23 cellular contexts compared by ENCODE assay signal in the genomic region with DNA sequence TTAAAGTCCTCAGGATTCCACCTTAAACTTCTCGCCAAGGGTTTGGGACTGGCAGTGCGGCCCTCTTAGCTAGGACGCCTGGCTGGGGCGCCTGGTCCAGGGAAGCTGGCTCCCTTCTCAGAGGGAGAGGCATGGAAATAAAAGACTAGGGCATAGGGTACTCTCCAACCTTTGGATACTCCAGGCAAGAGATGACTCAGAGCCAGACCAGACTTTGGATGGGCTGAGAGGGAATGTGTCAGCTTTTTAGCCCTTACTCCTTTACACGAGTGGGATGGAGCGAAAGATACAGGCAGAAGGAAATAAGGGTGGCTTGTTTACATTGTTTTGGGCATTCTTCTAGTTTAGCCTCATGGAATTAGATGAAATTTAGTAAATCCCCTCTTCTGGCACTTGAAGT. TPM values are rescaled to one million over a fixed set of nuclear protein-coding genes. Genes with fewer than 3 reads are reported as not detected.
A peak's percentile ranks its signal among the peaks of the same experiment; 100 is the strongest.
DNase-seq lines count a peak whose midpoint lies in the region; FAIRE-seq and TF ChIP-seq lines count a peak whose summit lies in the region.
"Had no signal": no experiment of that assay in that cellular context is flagged by ENCODE, and none has a peak within 500 bp of the region (broad histone marks: within the 10 kb centered on the region; RNA-seq: fewer than 3 reads in every experiment).

No MANE protein-coding gene starts in this region.

- H3K27me3 ChIP-seq in adipocyte (replicated peaks; ENCODE audit: control insufficient read depth, insufficient read depth, low read length) (no peaks in the 10 kb centered on the region), small intestine (ENCODE audit: control insufficient read depth in 2 of 2, insufficient read depth in 2 of 2, low read length in 2 of 2) (no peaks in the 10 kb centered on the region)
- H3K27me3 ChIP-seq: heart left ventricle, upper lobe of left lung had no signal

- WGBS in small intestine, 3 donors: 70 to 86% (median 84%) methylated on average over 6 of the region's 6 CpGs

- no peak overlapping the region for H3K27ac ChIP-seq in small intestine (ENCODE audit: low read depth in 1 of 2, low read length in 1 of 2)
- H3K27ac ChIP-seq: 22Rv1, heart left ventricle, upper lobe of left lung had no signal

- H3K36me3 ChIP-seq in adipocyte (ENCODE audit: control insufficient read depth, insufficient read depth, low read length, severe bottlenecking): no peaks in the 10 kb centered on the region
- no peaks in the 10 kb centered on the region for H3K36me3 ChIP-seq in small intestine (ENCODE audit: control insufficient read depth in 2 of 2, insufficient read depth in 2 of 2, low read length in 2 of 2)
- H3K36me3 ChIP-seq: heart left ventricle, upper lobe of left lung had no signal

- DNase-seq in DMS53 (lab: John Stamatoyannopoulos, UW) (peak; percentile 14), DMS53 treated with DMSO at 0.1 percent for 48 hours (lab: John Stamatoyannopoulos, UW; ENCODE audit: unreplicated experiment) (no peak), adipocyte (ENCODE audit: low read depth) (peak; percentile 51), fibroblast of villous mesenchyme (ENCODE audit: low read depth) (peak; percentile 34), small intestine (peak; percentile 54), Kasumi-1 (lab: John Stamatoyannopoulos, UW) (no peak), KBM-7 (no peak)
- no peak for DNase-seq in stimulated activated naive CD4-positive, alpha-beta T cell treated with Interleukin-2 at 50 U/mL for 16 hours (lab: John Stamatoyannopoulos, UW)
- DNase-seq: activated effector memory CD4-positive, alpha-beta T cell treated with anti-CD3 and anti-CD28 coated beads, Interleukin-2, amount 50 U/mL, for 16 hours; anterior cingulate cortex; CD4-positive, CD25-positive, alpha-beta regulatory T cell; DMS79 treated with DMSO at 0.1 percent for 48 hours; heart left ventricle; naive thymus-derived CD4-positive, alpha-beta T cell; NCI-H446 treated with DMSO at 0.1 percent for 48 hours; posterior cingulate gyrus; stimulated activated naive B cell treated with anti-CD40 and anti-IgM and Interleukin-4, amounts not matched to agents 10 μg/mL and 1 μg/mL and 100 μg/mL, for 72 hours; T-helper 17 cell had no signal

- peaks cover 38% of the 10 kb centered on the region for H3K4me1 ChIP-seq in adipocyte (ENCODE audit: control insufficient read depth, insufficient read depth, low read length)
- H3K4me1 ChIP-seq in small intestine (ENCODE audit: control insufficient read depth in 2 of 2, insufficient read depth in 1 of 2, low read depth in 1 of 2, low read length in 1 of 2): no peaks in the 10 kb centered on the region

- no peaks in the 10 kb centered on the region for H3K9me3 ChIP-seq in adipocyte (ENCODE audit: control insufficient read depth, low read length)
- H3K9me3 ChIP-seq in small intestine (ENCODE audit: control insufficient read depth, low read depth): no peaks in the 10 kb centered on the region
- H3K9me3 ChIP-seq: heart left ventricle, upper lobe of left lung had no signal

- no peak overlapping the region for H3K4me3 ChIP-seq in adipocyte (ENCODE audit: low read length)
- no peak overlapping the region for H3K4me3 ChIP-seq in fibroblast of villous mesenchyme (ENCODE audit: low read depth, low read length)
- H3K4me3 ChIP-seq in small intestine (ENCODE audit: low read depth in 1 of 2, low read length in 2 of 2): no peak overlapping the region
- H3K4me3 ChIP-seq: heart left ventricle, upper lobe of left lung had no signal

- TF ChIP-seq CTCF in fibroblast of villous mesenchyme (IDR thresholded peaks at IDR 0.05; ENCODE audit: insufficient read depth, low read depth, low read length): no peak

- in situ Hi-C loops in KBM-7 (cut with MboI; ENCODE audit: low pct_unique_long_range_greater_than_20kb, low sequenced_read_pairs): no loop called here

- no peak overlapping the region for H3K9ac ChIP-seq in adipocyte (ENCODE audit: low read length)

- no peak for FAIRE-seq in small intestine (lab: Jason Lieb, UNC)
- FAIRE-seq: endothelial cell of umbilical vein, islet of Langerhans had no signal

RNA-seq across cellular contexts. Expression of gene IL31RA, which starts 48.2 kb away (rescaled TPM):
- total RNA-seq in fibroblast of villous mesenchyme: 0.43 and 0.64 TPM in 2 replicates
- polyA plus RNA-seq in small intestine: under 1 TPM in 1 of 3 donors, not detected in 2; 0.04 TPM
- total RNA-seq: CD4-positive, CD25-positive, alpha-beta regulatory T cell; HT-29; T-helper 17 cell had no signal
- polyA plus RNA-seq: CD4-positive, CD25-positive, alpha-beta regulatory T cell; naive thymus-derived CD4-positive, alpha-beta T cell had no signal

Comparison
In these comparisons a context has a peak if more than half of its experiments do, and no peak if none do; other contexts are left out.
1. DNase-seq: peak in DMS53 (single experiment), adipocyte (single experiment), fibroblast of villous mesenchyme (single experiment) and small intestine (single experiment); none in DMS53 treated with DMSO at 0.1 percent for 48 hours (single experiment), stimulated activated naive CD4-positive, alpha-beta T cell treated with Interleukin-2 at 50 U/mL for 16 hours (single experiment), Kasumi-1 (0 of 2) and KBM-7 (single experiment).